32 cellular contexts compared by ENCODE assay signal in the genomic region with DNA sequence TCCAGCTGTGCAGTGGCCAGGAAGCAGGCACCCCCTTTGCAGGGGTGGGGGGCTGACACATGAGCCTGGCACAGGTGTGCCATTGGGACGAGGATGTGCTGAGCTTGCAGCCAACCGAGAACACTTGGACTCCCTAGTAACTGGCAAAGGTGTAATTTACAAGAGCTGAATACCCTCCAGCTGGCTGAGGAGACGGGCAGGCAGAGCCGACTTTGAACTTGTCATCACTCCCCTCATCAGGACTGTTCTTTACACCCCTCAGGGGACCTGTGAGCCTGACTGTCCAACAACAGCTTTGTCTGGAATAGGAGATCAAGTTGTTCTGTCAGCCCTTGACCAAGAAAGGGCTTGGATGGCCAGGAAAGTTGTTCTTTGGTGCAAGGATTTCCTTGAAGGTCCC.
"Had no signal": no experiment of that assay in that cellular context is flagged by ENCODE, and none has a peak within 500 bp of the region (broad histone marks: within the 10 kb centered on the region; RNA-seq: fewer than 3 reads in every experiment).

No MANE protein-coding gene starts in this region.

- H3K9me3 ChIP-seq: MG63, Peyer's patch had no signal

- H3K4me3 ChIP-seq: MG63, Peyer's patch had no signal

- H3K27me3 ChIP-seq: MG63, Peyer's patch had no signal

- H3K4me1 ChIP-seq: Peyer's patch had no signal

- H3K36me3 ChIP-seq: brain microvascular endothelial cell, MG63, Peyer's patch had no signal

- ATAC-seq: activated CD8-positive, alpha-beta T cell treated with anti-CD3 and anti-CD28 coated beads for 36 hours; activated T-cell treated with anti-CD3 and anti-CD28 coated beads, Interleukin-2, amount 50 U/mL, for 72 hours; activated T-helper 17 cell treated with anti-CD3 and anti-CD28 coated beads, Interleukin-2, amount 50 U/mL, for 72 hours; PC-3 had no signal

- DNase-seq: activated CD4-positive, alpha-beta T cell treated with anti-CD3 and anti-CD28 coated beads for 1 hour; activated CD4-positive, alpha-beta T cell treated with anti-CD3 and anti-CD28 coated beads, Interleukin-2, amount 10 ng/mL, durations not matched to agents 24 days and 14 days; activated CD4-positive, alpha-beta T cell treated with anti-CD3 and anti-CD28 coated beads, Interleukin-2, amount 50 U/mL, for 4 hours; activated CD4-positive, CD25-positive, alpha-beta regulatory T cell; activated CD8-positive, alpha-beta T cell treated with anti-CD3 and anti-CD28 coated beads for 36 hours; activated effector memory CD4-positive, alpha-beta T cell treated with anti-CD3 and anti-CD28 coated beads, Interleukin-2, amount 50 U/mL, for 16 hours; activated naive CD4-positive, alpha-beta T cell; activated naive CD4-positive, alpha-beta T cell treated with anti-CD3 and anti-CD28 coated beads, Interleukin-2, amount 50 U/mL, for 16 hours; activated naive CD8-positive, alpha-beta T cell treated with anti-CD3 and anti-CD28 coated beads for 36 hours; activated T-cell treated with anti-CD3 and anti-CD28 coated beads, Interleukin-2, amount 50 U/mL, for 1 hour; activated T-cell treated with anti-CD3 and anti-CD28 coated beads, Interleukin-2, amount 50 U/mL, for 72 hours; amniotic stem cell; aorta; brain microvascular endothelial cell; Karpas-422; KBM-7; MG63; NCI-H1048; NCI-H1105 treated with DMSO at 0.1 percent for 48 hours; NCI-H1436; NCI-H1694; NCI-H1930; NCI-H2081 treated with DMSO at 0.1 percent for 48 hours; NCI-H510A; NCI-H526; NCI-H774; PC-3; Peyer's patch; RPMI8226; T1000; WERI-Rb-1 had no signal

- H3K27ac ChIP-seq: brain microvascular endothelial cell, Peyer's patch, WERI-Rb-1 had no signal
